Comparison of ENCODE assay signal across 1 cellular context in the genomic region with DNA sequence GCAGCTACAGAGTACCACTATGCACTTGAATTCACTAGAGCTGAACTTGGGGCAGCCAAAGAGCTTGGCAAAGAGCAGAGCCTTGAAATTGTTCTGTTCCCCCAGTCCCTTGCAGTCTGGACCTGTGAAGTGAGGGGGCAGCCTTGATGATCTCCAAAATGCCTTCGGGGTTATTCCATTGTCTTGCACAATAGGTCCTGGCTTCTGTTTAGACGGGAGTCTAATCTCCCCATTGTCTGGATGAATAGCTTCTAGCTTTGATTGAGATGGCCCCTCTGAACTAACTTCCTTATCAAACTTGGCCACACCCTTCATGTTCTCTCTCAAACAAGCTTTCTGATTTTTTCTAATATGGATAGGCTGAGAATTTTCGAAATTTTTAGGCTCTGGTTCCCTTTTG.
TF ChIP-seq lines count a peak whose summit lies in the region.

No MANE protein-coding gene starts in this region.

TF ChIP-seq in GM23338, 12 proteins besides CTCF, POLR2A, EP300 and RAD21 (continued from another document):
- TF ChIP-seq, protein P1, sequence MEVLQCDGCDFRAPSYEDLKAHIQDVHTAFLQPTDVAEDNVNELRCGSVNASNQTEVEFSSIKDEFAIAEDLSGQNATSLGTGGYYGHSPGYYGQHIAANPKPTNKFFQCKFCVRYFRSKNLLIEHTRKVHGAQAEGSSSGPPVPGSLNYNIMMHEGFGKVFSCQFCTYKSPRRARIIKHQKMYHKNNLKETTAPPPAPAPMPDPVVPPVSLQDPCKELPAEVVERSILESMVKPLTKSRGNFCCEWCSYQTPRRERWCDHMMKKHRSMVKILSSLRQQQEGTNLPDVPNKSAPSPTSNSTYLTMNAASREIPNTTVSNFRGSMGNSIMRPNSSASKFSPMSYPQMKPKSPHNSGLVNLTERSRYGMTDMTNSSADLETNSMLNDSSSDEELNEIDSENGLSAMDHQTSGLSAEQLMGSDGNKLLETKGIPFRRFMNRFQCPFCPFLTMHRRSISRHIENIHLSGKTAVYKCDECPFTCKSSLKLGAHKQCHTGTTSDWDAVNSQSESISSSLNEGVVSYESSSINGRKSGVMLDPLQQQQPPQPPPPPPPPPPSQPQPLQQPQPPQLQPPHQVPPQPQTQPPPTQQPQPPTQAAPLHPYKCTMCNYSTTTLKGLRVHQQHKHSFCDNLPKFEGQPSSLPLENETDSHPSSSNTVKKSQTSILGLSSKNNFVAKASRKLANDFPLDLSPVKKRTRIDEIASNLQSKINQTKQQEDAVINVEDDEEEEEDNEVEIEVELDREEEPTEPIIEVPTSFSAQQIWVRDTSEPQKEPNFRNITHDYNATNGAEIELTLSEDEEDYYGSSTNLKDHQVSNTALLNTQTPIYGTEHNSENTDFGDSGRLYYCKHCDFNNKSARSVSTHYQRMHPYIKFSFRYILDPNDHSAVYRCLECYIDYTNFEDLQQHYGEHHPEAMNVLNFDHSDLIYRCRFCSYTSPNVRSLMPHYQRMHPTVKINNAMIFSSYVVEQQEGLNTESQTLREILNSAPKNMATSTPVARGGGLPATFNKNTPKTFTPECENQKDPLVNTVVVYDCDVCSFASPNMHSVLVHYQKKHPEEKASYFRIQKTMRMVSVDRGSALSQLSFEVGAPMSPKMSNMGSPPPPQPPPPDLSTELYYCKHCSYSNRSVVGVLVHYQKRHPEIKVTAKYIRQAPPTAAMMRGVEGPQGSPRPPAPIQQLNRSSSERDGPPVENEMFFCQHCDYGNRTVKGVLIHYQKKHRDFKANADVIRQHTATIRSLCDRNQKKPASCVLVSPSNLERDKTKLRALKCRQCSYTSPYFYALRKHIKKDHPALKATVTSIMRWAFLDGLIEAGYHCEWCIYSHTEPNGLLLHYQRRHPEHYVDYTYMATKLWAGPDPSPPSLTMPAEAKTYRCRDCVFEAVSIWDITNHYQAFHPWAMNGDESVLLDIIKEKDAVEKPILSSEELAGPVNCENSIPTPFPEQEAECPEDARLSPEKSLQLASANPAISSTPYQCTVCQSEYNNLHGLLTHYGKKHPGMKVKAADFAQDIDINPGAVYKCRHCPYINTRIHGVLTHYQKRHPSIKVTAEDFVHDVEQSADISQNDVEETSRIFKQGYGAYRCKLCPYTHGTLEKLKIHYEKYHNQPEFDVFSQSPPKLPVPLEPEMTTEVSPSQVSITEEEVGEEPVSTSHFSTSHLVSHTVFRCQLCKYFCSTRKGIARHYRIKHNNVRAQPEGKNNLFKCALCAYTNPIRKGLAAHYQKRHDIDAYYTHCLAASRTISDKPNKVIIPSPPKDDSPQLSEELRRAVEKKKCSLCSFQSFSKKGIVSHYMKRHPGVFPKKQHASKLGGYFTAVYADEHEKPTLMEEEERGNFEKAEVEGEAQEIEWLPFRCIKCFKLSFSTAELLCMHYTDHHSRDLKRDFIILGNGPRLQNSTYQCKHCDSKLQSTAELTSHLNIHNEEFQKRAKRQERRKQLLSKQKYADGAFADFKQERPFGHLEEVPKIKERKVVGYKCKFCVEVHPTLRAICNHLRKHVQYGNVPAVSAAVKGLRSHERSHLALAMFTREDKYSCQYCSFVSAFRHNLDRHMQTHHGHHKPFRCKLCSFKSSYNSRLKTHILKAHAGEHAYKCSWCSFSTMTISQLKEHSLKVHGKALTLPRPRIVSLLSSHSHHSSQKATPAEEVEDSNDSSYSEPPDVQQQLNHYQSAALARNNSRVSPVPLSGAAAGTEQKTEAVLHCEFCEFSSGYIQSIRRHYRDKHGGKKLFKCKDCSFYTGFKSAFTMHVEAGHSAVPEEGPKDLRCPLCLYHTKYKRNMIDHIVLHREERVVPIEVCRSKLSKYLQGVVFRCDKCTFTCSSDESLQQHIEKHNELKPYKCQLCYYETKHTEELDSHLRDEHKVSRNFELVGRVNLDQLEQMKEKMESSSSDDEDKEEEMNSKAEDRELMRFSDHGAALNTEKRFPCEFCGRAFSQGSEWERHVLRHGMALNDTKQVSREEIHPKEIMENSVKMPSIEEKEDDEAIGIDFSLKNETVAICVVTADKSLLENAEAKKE (CRISPR knock-in tag; IDR thresholded peaks at IDR 0.05), result no peak
- no peak for TF ChIP-seq EZH2 (IDR thresholded peaks at IDR 0.05; ENCODE audit: low read depth, unreplicated experiment)
- TF ChIP-seq, protein P2, sequence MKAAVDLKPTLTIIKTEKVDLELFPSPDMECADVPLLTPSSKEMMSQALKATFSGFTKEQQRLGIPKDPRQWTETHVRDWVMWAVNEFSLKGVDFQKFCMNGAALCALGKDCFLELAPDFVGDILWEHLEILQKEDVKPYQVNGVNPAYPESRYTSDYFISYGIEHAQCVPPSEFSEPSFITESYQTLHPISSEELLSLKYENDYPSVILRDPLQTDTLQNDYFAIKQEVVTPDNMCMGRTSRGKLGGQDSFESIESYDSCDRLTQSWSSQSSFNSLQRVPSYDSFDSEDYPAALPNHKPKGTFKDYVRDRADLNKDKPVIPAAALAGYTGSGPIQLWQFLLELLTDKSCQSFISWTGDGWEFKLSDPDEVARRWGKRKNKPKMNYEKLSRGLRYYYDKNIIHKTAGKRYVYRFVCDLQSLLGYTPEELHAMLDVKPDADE (IDR thresholded peaks at IDR 0.05), result no peak
- no peak for TF ChIP-seq CREB1 (CRISPR knock-in tag; IDR thresholded peaks at IDR 0.05; ENCODE audit: low read depth)
- TF ChIP-seq EZH2phosphoT487 (IDR thresholded peaks at IDR 0.05; ENCODE audit: unreplicated experiment), result no peak
- no peak for TF ChIP-seq POLR2AphosphoS5 (IDR thresholded peaks at IDR 0.05; ENCODE audit: low read depth)
- TF ChIP-seq, protein P3, sequence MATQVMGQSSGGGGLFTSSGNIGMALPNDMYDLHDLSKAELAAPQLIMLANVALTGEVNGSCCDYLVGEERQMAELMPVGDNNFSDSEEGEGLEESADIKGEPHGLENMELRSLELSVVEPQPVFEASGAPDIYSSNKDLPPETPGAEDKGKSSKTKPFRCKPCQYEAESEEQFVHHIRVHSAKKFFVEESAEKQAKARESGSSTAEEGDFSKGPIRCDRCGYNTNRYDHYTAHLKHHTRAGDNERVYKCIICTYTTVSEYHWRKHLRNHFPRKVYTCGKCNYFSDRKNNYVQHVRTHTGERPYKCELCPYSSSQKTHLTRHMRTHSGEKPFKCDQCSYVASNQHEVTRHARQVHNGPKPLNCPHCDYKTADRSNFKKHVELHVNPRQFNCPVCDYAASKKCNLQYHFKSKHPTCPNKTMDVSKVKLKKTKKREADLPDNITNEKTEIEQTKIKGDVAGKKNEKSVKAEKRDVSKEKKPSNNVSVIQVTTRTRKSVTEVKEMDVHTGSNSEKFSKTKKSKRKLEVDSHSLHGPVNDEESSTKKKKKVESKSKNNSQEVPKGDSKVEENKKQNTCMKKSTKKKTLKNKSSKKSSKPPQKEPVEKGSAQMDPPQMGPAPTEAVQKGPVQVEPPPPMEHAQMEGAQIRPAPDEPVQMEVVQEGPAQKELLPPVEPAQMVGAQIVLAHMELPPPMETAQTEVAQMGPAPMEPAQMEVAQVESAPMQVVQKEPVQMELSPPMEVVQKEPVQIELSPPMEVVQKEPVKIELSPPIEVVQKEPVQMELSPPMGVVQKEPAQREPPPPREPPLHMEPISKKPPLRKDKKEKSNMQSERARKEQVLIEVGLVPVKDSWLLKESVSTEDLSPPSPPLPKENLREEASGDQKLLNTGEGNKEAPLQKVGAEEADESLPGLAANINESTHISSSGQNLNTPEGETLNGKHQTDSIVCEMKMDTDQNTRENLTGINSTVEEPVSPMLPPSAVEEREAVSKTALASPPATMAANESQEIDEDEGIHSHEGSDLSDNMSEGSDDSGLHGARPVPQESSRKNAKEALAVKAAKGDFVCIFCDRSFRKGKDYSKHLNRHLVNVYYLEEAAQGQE (IDR thresholded peaks at IDR 0.05; ENCODE audit: unreplicated experiment), result no peak
